In the genomic region with DNA sequence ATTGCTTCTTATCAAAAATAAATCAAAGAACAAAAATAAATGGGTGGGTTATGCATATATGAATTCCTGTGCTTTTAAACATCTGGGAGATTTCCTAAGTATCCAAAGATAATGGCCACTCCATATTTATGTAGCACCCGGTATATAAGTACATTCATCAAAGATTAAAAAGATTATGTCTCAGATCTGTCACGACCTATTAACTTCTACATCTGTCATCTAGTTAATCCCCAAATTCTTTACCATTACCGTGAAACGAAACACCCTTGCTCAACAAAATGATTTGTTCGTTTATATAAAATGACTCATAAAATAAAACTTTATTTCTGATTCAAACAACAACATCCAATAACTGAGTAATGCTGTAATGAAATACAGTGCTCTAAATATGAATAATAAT, we compare ENCODE assay signal across 19 cellular contexts.
A peak's percentile ranks its signal among the peaks of the same experiment; 100 is the strongest.
DNase-seq lines count a peak whose midpoint lies in the region; TF ChIP-seq lines count a peak whose summit lies in the region.
"Had no signal": no experiment of that assay in that cellular context is flagged by ENCODE, and none has a peak within 500 bp of the region (broad histone marks: within the 10 kb centered on the region; RNA-seq: fewer than 3 reads in every experiment).

No MANE protein-coding gene starts in this region.

- no peak overlapping the region for H3K27ac ChIP-seq in HEK293 (ENCODE audit: extremely low read depth, low read depth, low read length)
- no peak overlapping the region for H3K27ac ChIP-seq in tibial nerve

- H3K9me3 ChIP-seq in HEK293 (ENCODE audit: control insufficient read depth, insufficient read depth, low read depth, low read length) (no peaks in the 10 kb centered on the region), tibial nerve (no peaks in the 10 kb centered on the region)
- H3K9me3 ChIP-seq: BE2C had no signal

- no peaks in the 10 kb centered on the region for H3K36me3 ChIP-seq in HEK293 (ENCODE audit: control insufficient read depth in 2 of 2, insufficient read depth in 1 of 2, low read length in 2 of 2)
- H3K36me3 ChIP-seq in tibial nerve, result no peaks in the 10 kb centered on the region
- H3K36me3 ChIP-seq: BE2C had no signal

- 81 to 83% methylated on average over 5 of the region's 5 CpGs for WGBS in tibial nerve, 2 donors

- no peak for TF ChIP-seq POLR2A in tibial nerve (IDR thresholded peaks at IDR 0.05)

- H3K4me3 ChIP-seq in HEK293 (ENCODE audit: low read depth, low read length), result no peak overlapping the region
- no peak overlapping the region for H3K4me3 ChIP-seq in retinal pigment epithelial cell (ENCODE audit: low read length)
- no peak overlapping the region for H3K4me3 ChIP-seq in tibial nerve
- H3K4me3 ChIP-seq: GM23338 had no signal

- peak; percentile 84 for DNase-seq in NCI-H524 treated with DMSO at 0.1 percent for 48 hours (lab: John Stamatoyannopoulos, UW)
- peak; percentile 43 for DNase-seq in amniotic epithelial cell (ENCODE audit: low read depth)
- peak; percentile 87 for DNase-seq in retinal pigment epithelial cell (ENCODE audit: low read depth)
- no peak for DNase-seq in DMS114 treated with DMSO at 0.1 percent for 48 hours (lab: John Stamatoyannopoulos, UW; ENCODE audit: unreplicated experiment)
- no peak for DNase-seq in tibial nerve (ENCODE audit: low spot score in 2 of 2)
- DNase-seq in NCI-H146 (lab: John Stamatoyannopoulos, UW), result no peak
- DNase-seq in globus pallidus (ENCODE audit: low spot score), result no peak
- DNase-seq: ACHN; BE2C; C1 segment of cervical spinal cord; CD4-positive, CD25-positive, alpha-beta regulatory T cell; CD8-positive, alpha-beta memory T cell; COR-L47; DMS153; DMS79; GF-D8; KG1 had no signal

- POLR2A ChIA-PET in HEK293 (lab: Yijun Ruan, JAX), result no interaction called here

- H3K4me1 ChIP-seq in HEK293 (ENCODE audit: control insufficient read depth, insufficient read depth, low read length) (peaks cover 11% of the 10 kb centered on the region), tibial nerve (peaks cover 0 to 6% (median 0%) of the 10 kb centered on the region in 4 donors)
- H3K4me1 ChIP-seq: BE2C had no signal

- no peak for TF ChIP-seq EP300 in tibial nerve (IDR thresholded peaks at IDR 0.05)

- CTCF ChIA-PET in HEK293 (lab: Yijun Ruan, JAX), result interaction anchor here (0.6 kb wide), 1 partner anchor 460 kb away, joined by 3 read pairs; no protein-coding TSS in a partner anchor

- no peak for TF ChIP-seq CTCF in HEK293 (tag by site-specific recombination; IDR thresholded peaks at IDR 0.05)
- TF ChIP-seq CTCF in retinal pigment epithelial cell (conservative IDR thresholded peaks at IDR 0.05; ENCODE audit: low read depth, low read length), result no peak
- TF ChIP-seq CTCF in tibial nerve (IDR thresholded peaks at IDR 0.05), result no peak

- H3K27me3 ChIP-seq in tibial nerve, result no peaks in the 10 kb centered on the region

TF ChIP-seq in HEK293, 187 proteins besides CTCF, POLR2A, EP300 and RAD21 (continues in another document):
- TF ChIP-seq, protein P1, sequence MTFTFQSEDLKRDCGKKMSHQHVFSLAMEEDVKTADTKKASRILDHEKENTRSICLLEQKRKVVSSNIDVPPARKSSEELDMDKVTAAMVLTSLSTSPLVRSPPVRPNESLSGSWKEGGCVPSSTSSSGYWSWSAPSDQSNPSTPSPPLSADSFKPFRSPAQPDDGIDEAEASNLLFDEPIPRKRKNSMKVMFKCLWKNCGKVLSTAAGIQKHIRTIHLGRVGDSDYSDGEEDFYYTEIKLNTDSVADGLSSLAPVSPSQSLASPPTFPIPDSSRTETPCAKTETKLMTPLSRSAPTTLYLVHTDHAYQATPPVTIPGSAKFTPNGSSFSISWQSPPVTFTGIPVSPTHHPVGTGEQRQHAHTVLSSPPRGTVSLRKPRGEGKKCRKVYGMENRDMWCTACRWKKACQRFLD (tag by site-specific recombination; IDR thresholded peaks at IDR 0.05), result no peak
- no peak for TF ChIP-seq YY2 (tag by site-specific recombination; IDR thresholded peaks at IDR 0.05)
- TF ChIP-seq ZNF610 (tag by site-specific recombination; IDR thresholded peaks at IDR 0.05; ENCODE audit: borderline replicate concordance), result no peak
- TF ChIP-seq ZNF510 (tag by site-specific recombination; IDR thresholded peaks at IDR 0.05; ENCODE audit: insufficient replicate concordance), result no peak
- TF ChIP-seq, protein P2, sequence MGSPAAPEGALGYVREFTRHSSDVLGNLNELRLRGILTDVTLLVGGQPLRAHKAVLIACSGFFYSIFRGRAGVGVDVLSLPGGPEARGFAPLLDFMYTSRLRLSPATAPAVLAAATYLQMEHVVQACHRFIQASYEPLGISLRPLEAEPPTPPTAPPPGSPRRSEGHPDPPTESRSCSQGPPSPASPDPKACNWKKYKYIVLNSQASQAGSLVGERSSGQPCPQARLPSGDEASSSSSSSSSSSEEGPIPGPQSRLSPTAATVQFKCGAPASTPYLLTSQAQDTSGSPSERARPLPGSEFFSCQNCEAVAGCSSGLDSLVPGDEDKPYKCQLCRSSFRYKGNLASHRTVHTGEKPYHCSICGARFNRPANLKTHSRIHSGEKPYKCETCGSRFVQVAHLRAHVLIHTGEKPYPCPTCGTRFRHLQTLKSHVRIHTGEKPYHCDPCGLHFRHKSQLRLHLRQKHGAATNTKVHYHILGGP (tag by site-specific recombination; IDR thresholded peaks at IDR 0.05), result 0 out of 2 replicates have a peak, but pooled peaks have one; percentile 17
- no peak for TF ChIP-seq ZNF654 (tag by site-specific recombination; IDR thresholded peaks at IDR 0.05; ENCODE audit: low read depth)
- no peak for TF ChIP-seq KLF1 (tag by site-specific recombination; IDR thresholded peaks at IDR 0.05)
- TF ChIP-seq, protein P3, sequence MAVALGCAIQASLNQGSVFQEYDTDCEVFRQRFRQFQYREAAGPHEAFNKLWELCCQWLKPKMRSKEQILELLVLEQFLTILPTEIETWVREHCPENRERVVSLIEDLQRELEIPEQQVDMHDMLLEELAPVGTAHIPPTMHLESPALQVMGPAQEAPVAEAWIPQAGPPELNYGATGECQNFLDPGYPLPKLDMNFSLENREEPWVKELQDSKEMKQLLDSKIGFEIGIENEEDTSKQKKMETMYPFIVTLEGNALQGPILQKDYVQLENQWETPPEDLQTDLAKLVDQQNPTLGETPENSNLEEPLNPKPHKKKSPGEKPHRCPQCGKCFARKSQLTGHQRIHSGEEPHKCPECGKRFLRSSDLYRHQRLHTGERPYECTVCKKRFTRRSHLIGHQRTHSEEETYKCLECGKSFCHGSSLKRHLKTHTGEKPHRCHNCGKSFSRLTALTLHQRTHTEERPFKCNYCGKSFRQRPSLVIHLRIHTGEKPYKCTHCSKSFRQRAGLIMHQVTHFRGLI (tag by site-specific recombination; IDR thresholded peaks at IDR 0.05), result no peak
- TF ChIP-seq, protein P4, sequence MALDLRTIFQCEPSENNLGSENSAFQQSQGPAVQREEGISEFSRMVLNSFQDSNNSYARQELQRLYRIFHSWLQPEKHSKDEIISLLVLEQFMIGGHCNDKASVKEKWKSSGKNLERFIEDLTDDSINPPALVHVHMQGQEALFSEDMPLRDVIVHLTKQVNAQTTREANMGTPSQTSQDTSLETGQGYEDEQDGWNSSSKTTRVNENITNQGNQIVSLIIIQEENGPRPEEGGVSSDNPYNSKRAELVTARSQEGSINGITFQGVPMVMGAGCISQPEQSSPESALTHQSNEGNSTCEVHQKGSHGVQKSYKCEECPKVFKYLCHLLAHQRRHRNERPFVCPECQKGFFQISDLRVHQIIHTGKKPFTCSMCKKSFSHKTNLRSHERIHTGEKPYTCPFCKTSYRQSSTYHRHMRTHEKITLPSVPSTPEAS (tag by site-specific recombination; IDR thresholded peaks at IDR 0.05), result no peak
- no peak for TF ChIP-seq HOXC10 (CRISPR knock-in tag; IDR thresholded peaks at IDR 0.05)
- TF ChIP-seq, protein P5, sequence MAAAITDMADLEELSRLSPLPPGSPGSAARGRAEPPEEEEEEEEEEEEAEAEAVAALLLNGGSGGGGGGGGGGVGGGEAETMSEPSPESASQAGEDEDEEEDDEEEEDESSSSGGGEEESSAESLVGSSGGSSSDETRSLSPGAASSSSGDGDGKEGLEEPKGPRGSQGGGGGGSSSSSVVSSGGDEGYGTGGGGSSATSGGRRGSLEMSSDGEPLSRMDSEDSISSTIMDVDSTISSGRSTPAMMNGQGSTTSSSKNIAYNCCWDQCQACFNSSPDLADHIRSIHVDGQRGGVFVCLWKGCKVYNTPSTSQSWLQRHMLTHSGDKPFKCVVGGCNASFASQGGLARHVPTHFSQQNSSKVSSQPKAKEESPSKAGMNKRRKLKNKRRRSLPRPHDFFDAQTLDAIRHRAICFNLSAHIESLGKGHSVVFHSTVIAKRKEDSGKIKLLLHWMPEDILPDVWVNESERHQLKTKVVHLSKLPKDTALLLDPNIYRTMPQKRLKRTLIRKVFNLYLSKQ (tag by site-specific recombination; IDR thresholded peaks at IDR 0.05; ENCODE audit: borderline replicate concordance), result no peak
- TF ChIP-seq SETDB1 (IDR thresholded peaks at IDR 0.05; ENCODE audit: insufficient read length, low read length), result no peak
- no peak for TF ChIP-seq MZF1 (tag by site-specific recombination; IDR thresholded peaks at IDR 0.05; ENCODE audit: borderline replicate concordance)
- no peak for TF ChIP-seq ZNF777 (tag by site-specific recombination; IDR thresholded peaks at IDR 0.05; ENCODE audit: borderline replicate concordance)
- no peak for TF ChIP-seq BCL11B (tag by site-specific recombination; IDR thresholded peaks at IDR 0.05; ENCODE audit: low read depth)
- no peak for TF ChIP-seq ZNF521 (tag by site-specific recombination; IDR thresholded peaks at IDR 0.05)
- TF ChIP-seq, protein P6, sequence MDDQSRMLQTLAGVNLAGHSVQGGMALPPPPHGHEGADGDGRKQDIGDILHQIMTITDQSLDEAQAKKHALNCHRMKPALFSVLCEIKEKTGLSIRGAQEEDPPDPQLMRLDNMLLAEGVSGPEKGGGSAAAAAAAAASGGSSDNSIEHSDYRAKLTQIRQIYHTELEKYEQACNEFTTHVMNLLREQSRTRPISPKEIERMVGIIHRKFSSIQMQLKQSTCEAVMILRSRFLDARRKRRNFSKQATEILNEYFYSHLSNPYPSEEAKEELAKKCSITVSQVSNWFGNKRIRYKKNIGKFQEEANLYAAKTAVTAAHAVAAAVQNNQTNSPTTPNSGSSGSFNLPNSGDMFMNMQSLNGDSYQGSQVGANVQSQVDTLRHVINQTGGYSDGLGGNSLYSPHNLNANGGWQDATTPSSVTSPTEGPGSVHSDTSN (CRISPR knock-in tag; IDR thresholded peaks at IDR 0.05), result no peak

Comparison
In these comparisons a context has a peak if more than half of its experiments do, and no peak if none do; other contexts are left out.
1. DNase-seq: peak in NCI-H524 treated with DMSO at 0.1 percent for 48 hours (single experiment), amniotic epithelial cell (single experiment) and retinal pigment epithelial cell (single experiment); none in DMS114 treated with DMSO at 0.1 percent for 48 hours (single experiment), tibial nerve (0 of 2), NCI-H146 (single experiment) and globus pallidus (single experiment).